Comparison of ENCODE assay signal across 15 cellular contexts in genomic region chr22:48496987-48497650, GRCh38.
"Had no signal": no experiment of that assay in that cellular context is flagged by ENCODE, and none has a peak within 500 bp of the region (broad histone marks: within the 10 kb centered on the region; RNA-seq: fewer than 3 reads in every experiment).

No MANE protein-coding gene starts in this region.

- DNase-seq: activated CD4-positive, alpha-beta memory T cell treated with anti-CD3 and anti-CD28 coated beads for 36 hours; activated CD4-positive, alpha-beta T cell treated with anti-CD3 and anti-CD28 coated beads for 1 hour; activated gamma-delta T cell; activated naive CD8-positive, alpha-beta T cell treated with anti-CD3 and anti-CD28 coated beads, Interleukin-2, amount 10 ng/mL, durations not matched to agents 7 days and 5 days; activated T-cell treated with anti-CD3 and anti-CD28 coated beads, Interleukin-2, amount 50 U/mL, for 48 hours; foreskin melanocyte; kidney glomerular epithelial cell; occipital lobe; stimulated activated CD4-positive, alpha-beta T cell treated with anti-CD3 and anti-CD28 coated beads, Interleukin-4, amount 100 ng/mL, for 1 hour; testis had no signal

- H3K4me3 Mint-ChIP-seq: activated CD4-positive, alpha-beta memory T cell treated with anti-CD3 and anti-CD28 coated beads for 36 hours; activated naive CD8-positive, alpha-beta T cell treated with anti-CD3 and anti-CD28 coated beads, Interleukin-2, amount 10 ng/mL, durations not matched to agents 7 days and 5 days; naive thymus-derived CD8-positive, alpha-beta T cell; stimulated activated naive CD8-positive, alpha-beta T cell treated with anti-CD3 and anti-CD28 coated beads, Interleukin-15, Interleukin-2, amounts not matched to agents 100 ng/mL and 50 ng/mL, for 24 hours had no signal

- H3K27ac ChIP-seq: ascending aorta, heart left ventricle, prostate gland, testis had no signal

- H3K27me3 ChIP-seq: ascending aorta, testis had no signal

- H3K4me1 Mint-ChIP-seq: activated naive CD8-positive, alpha-beta T cell treated with anti-CD3 and anti-CD28 coated beads, Interleukin-2, amount 10 ng/mL, durations not matched to agents 7 days and 5 days had no signal

- H3K36me3 ChIP-seq: ascending aorta, heart left ventricle, prostate gland had no signal

- H3K9me3 Mint-ChIP-seq: activated CD4-positive, alpha-beta memory T cell treated with anti-CD3 and anti-CD28 coated beads for 36 hours; activated naive CD8-positive, alpha-beta T cell treated with anti-CD3 and anti-CD28 coated beads, Interleukin-2, amount 10 ng/mL, durations not matched to agents 7 days and 5 days; naive thymus-derived CD8-positive, alpha-beta T cell; stimulated activated naive CD8-positive, alpha-beta T cell treated with anti-CD3 and anti-CD28 coated beads, Interleukin-15, Interleukin-2, amounts not matched to agents 100 ng/mL and 50 ng/mL, for 24 hours had no signal

- H3K4me3 ChIP-seq: ascending aorta, heart left ventricle, prostate gland, testis had no signal

- H3K27ac Mint-ChIP-seq: activated CD4-positive, alpha-beta memory T cell treated with anti-CD3 and anti-CD28 coated beads for 36 hours; activated naive CD8-positive, alpha-beta T cell treated with anti-CD3 and anti-CD28 coated beads, Interleukin-2, amount 10 ng/mL, durations not matched to agents 7 days and 5 days; naive thymus-derived CD8-positive, alpha-beta T cell; stimulated activated naive CD8-positive, alpha-beta T cell treated with anti-CD3 and anti-CD28 coated beads, Interleukin-15, Interleukin-2, amounts not matched to agents 100 ng/mL and 50 ng/mL, for 24 hours had no signal

- ATAC-seq: naive thymus-derived CD8-positive, alpha-beta T cell had no signal

- H3K4me1 ChIP-seq: ascending aorta, prostate gland, testis had no signal

- H3K36me3 Mint-ChIP-seq: activated CD4-positive, alpha-beta memory T cell treated with anti-CD3 and anti-CD28 coated beads for 36 hours; activated naive CD8-positive, alpha-beta T cell treated with anti-CD3 and anti-CD28 coated beads, Interleukin-2, amount 10 ng/mL, durations not matched to agents 7 days and 5 days; naive thymus-derived CD8-positive, alpha-beta T cell had no signal

- H3K9me3 ChIP-seq: ascending aorta, heart left ventricle, prostate gland, testis had no signal
